Comparison of ENCODE assay signal across 8 cellular contexts in genomic region chr12:93467351-93468007, GRCh38. TPM values are rescaled to one million over a fixed set of nuclear protein-coding genes. Genes with fewer than 3 reads are reported as not detected.
DNase-seq lines count a peak whose midpoint lies in the region; ATAC-seq and TF ChIP-seq lines count a peak whose summit lies in the region.

Gene MRPL42, plus strand, starts transcription at chr12:93467514. Its CDS starts 1,772 bp downstream, at chr12:93469286.

- CTCF ChIA-PET in CD4-positive, alpha-beta T cell (lab: Charles Lee) = interaction anchor here (0.5 to 2.0 kb wide), 21 partner anchors 10 to 1605 kb away, joined by 3 to 13 read pairs (median 4); partner anchors contain the start of genes CRADD, NR2C1 and UBE2N

- peak within 1 kb of the TSS; percentile 82 to 86 for H3K9ac ChIP-seq in duodenal mucosa (ENCODE audit: low read depth in 1 of 2, low read length in 2 of 2)

- H3K36me3 ChIP-seq in duodenal mucosa (ENCODE audit: control insufficient read depth in 1 of 2, insufficient read depth in 2 of 2, low read length in 2 of 2) = peaks cover 0 to 9% of the 10 kb centered on the region in 2 donors

- no peaks in the 10 kb centered on the region for H3K9me3 Mint-ChIP-seq in CD4-positive, alpha-beta T cell

- peak; percentile 95 for ATAC-seq in CD4-positive, alpha-beta T cell (ENCODE audit: poor library complexity)
- ATAC-seq in GM19395 (IDR thresholded peaks at IDR 0.05; ENCODE audit: unreplicated experiment) = peak; percentile 91
- peak; percentile 78 for ATAC-seq in HG03565 (IDR thresholded peaks at IDR 0.05; ENCODE audit: unreplicated experiment)

- peak within 1 kb of the TSS; percentile 77 for H3K27ac ChIP-seq in CD4-positive, alpha-beta T cell (ENCODE audit: low read depth, low read length)
- peak within 1 kb of the TSS; percentile 89 for H3K27ac ChIP-seq in duodenal mucosa (ENCODE audit: low read depth, low read length)

- H3K27ac Mint-ChIP-seq in CD4-positive, alpha-beta T cell = peak within 1 kb of the TSS; percentile 95

- no peaks in the 10 kb centered on the region for H3K9me3 ChIP-seq in CD4-positive, alpha-beta T cell (ENCODE audit: control insufficient read depth, low read length)
- no peaks in the 10 kb centered on the region for H3K9me3 ChIP-seq in duodenal mucosa (ENCODE audit: control insufficient read depth in 1 of 2, low read length in 2 of 2)

- H3K27me3 Mint-ChIP-seq in CD4-positive, alpha-beta T cell = no peaks in the 10 kb centered on the region

- DNase-seq in CD4-positive, alpha-beta T cell = peak; percentile 84 to 94 (median 90)
- DNase-seq in NCI-H748 treated with DMSO at 0.1 percent for 48 hours (lab: John Stamatoyannopoulos, UW) (peak; percentile 70), lower leg skin (ENCODE audit: low spot score in 2 of 2) (peak; percentile 88 to 98)
- DNase-seq in activated CD4-positive, alpha-beta T cell treated with anti-CD3 and anti-CD28 coated beads, Interleukin-2, amount 50 U/mL, for 48 hours = peak; percentile 92 to 94
- peak; percentile 87 for DNase-seq in stimulated activated CD4-positive, alpha-beta T cell treated with anti-CD3 and anti-CD28 coated beads, Interleukin-4, amount 100 ng/mL, for 48 hours (ENCODE audit: low read depth in 2 of 2)

- POLR2A ChIA-PET in CD4-positive, alpha-beta T cell (lab: Charles Lee) = interaction anchor here (0.6 to 3.3 kb wide), 10 partner anchors 9 to 634 kb away, joined by 3 to 22 read pairs (median 4); partner anchors contain the start of genes EEA1 and UBE2N

- peak; percentile 82 for TF ChIP-seq CTCF in CD4-positive, alpha-beta T cell (IDR thresholded peaks at IDR 0.05)
- no peak for TF ChIP-seq CTCF in lower leg skin (IDR thresholded peaks at IDR 0.05)

- intact Hi-C loops in CD4-positive, alpha-beta T cell (cut with DNase I, micrococcal nuclease) = loop anchor here (1.0 to 10.0 kb wide), 5 partner anchors 17 to 1607 kb away; partner anchors contain the start of genes CRADD (in 1 of the 2) and NR2C1 (in 1 of the 2)
- intact Hi-C loops in lower leg skin (cut with DNase I; ENCODE audit: low total_unique reads) = no loop called here

- H3K36me3 Mint-ChIP-seq in CD4-positive, alpha-beta T cell (ENCODE audit: low read depth) = peaks cover 36% of the 10 kb centered on the region

- 0 to 1% methylated on average over 29 to 36 of the region's 36 CpGs for WGBS in lower leg skin, 2 donors

- no peaks in the 10 kb centered on the region for H3K27me3 ChIP-seq in CD4-positive, alpha-beta T cell (ENCODE audit: control insufficient read depth, insufficient read depth, low read length)
- H3K27me3 ChIP-seq in duodenal mucosa (ENCODE audit: control insufficient read depth in 1 of 2, insufficient read depth in 2 of 2, low read length in 2 of 2) = no peaks in the 10 kb centered on the region

- no peak for TF ChIP-seq POLR2A in lower leg skin (IDR thresholded peaks at IDR 0.05)

- peaks cover 11 to 17% of the 10 kb centered on the region in 2 donors for H3K4me1 ChIP-seq in duodenal mucosa (ENCODE audit: control insufficient read depth in 1 of 2, insufficient read depth in 2 of 2, low read length in 2 of 2)

- H3K4me3 ChIP-seq in duodenal mucosa (ENCODE audit: low read depth in 1 of 2, low read length in 2 of 2) (peak within 1 kb of the TSS; percentile 88 to 99), lower leg skin (ENCODE audit: low read depth, poor library complexity, severe bottlenecking) (peak within 1 kb of the TSS; percentile 70)

- peak within 1 kb of the TSS; percentile 92 for H3K4me3 Mint-ChIP-seq in CD4-positive, alpha-beta T cell

- H3K4me1 Mint-ChIP-seq in CD4-positive, alpha-beta T cell (ENCODE audit: low read depth) = peaks cover 40% of the 10 kb centered on the region

RNA-seq across cellular contexts. Expression of gene MRPL42, which starts in this region (rescaled TPM):
- 10 to 100 TPM; 39.0 to 39.3 TPM for total RNA-seq in CD4-positive, alpha-beta T cell
- total RNA-seq in lower leg skin = 10 to 100 TPM; 43.9 to 58.4 (median 47.7) TPM

Comparison
In these comparisons a context has a peak if more than half of its experiments do, and no peak if none do; other contexts are left out.
1. Peak in every context shown above with its lines: DNase-seq, ATAC-seq, H3K4me3 ChIP-seq and H3K27ac ChIP-seq.